8 cellular contexts compared by ENCODE assay signal in the genomic region with DNA sequence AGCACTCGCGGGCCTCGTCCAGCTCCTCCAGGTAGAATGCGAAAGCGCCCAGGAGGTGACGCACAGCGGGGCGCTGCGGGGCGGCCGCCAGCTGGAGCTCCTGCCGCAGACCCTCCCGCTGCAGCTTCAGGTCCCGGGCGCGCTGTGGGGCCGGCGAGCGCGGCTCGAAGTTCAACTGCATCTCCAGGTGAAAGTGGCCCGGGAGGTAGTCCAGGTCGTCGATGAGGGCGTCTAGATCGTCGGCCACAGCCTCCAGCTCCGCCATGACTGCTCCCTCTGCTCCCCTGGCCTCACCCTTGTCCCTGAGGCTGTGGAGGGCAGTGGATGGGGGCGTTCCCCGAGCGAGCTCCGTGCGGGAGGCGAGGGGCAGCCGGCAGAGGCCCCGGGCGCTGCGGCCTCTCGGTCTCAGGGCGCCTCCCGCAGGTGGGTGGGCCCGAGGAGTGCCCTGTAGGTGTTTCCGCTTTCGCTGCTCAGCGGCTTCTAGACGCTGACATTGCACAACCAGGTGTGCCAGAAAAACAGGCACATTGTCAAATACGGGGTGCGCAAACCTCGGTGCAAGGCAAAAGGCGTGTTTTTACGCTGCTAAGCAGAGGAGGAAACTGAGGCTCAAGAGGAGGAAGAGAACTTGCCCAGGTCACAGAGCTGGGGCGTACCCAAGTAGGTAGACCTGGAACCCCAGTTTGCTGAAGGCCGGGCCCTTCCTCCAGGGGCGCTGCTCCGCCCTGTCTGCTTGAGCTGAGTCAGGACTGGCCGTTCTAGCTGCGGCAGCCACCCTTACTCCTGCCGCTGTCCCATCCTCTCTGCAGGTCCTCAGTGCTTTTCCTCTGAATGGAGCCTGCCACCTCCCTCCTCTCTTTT.
DNase-seq lines count a peak whose midpoint lies in the region; ATAC-seq lines count a peak whose summit lies in the region.

Gene TTC22 (minus strand): TSS at position 425 of the 861 bp plus-strand sequence. CDS start 160 bp downstream, at position 265.

- H3K27ac Mint-ChIP-seq in activated naive CD8-positive, alpha-beta T cell treated with anti-CD3 and anti-CD28 coated beads, Interleukin-2, amount 50 U/mL, for 24 hours, result peak within 1 kb of the TSS; percentile 55

- no peaks in the 10 kb centered on the region for H3K36me3 Mint-ChIP-seq in activated naive CD8-positive, alpha-beta T cell treated with anti-CD3 and anti-CD28 coated beads, Interleukin-2, amount 50 U/mL, for 24 hours (ENCODE audit: low read depth)

- H3K27me3 Mint-ChIP-seq in activated naive CD8-positive, alpha-beta T cell treated with anti-CD3 and anti-CD28 coated beads, Interleukin-2, amount 50 U/mL, for 24 hours, result no peaks in the 10 kb centered on the region

- peaks cover 51% of the 10 kb centered on the region for H3K4me1 Mint-ChIP-seq in activated naive CD8-positive, alpha-beta T cell treated with anti-CD3 and anti-CD28 coated beads, Interleukin-2, amount 50 U/mL, for 24 hours

- ATAC-seq in HG03108 (IDR thresholded peaks at IDR 0.05; ENCODE audit: unreplicated experiment), result peak; percentile 75
- peak; percentile 71 for ATAC-seq in activated naive CD8-positive, alpha-beta T cell treated with anti-CD3 and anti-CD28 coated beads, Interleukin-2, amount 50 U/mL, for 24 hours

- H3K9me3 Mint-ChIP-seq in activated naive CD8-positive, alpha-beta T cell treated with anti-CD3 and anti-CD28 coated beads, Interleukin-2, amount 50 U/mL, for 24 hours, result no peaks in the 10 kb centered on the region

- peak; percentile 55 for DNase-seq in DMS 273 (lab: John Stamatoyannopoulos, UW; ENCODE audit: unreplicated experiment)
- no peak for DNase-seq in DMS 273 treated with DMSO at 0.1 percent for 48 hours (lab: John Stamatoyannopoulos, UW)
- peak; percentile 31 for DNase-seq in SW480 (ENCODE audit: low spot score)
- DNase-seq in activated naive CD8-positive, alpha-beta T cell treated with anti-CD3 and anti-CD28 coated beads, Interleukin-2, amount 50 U/mL, for 24 hours, result peak; percentile 74
- peak; percentile 78 for DNase-seq in iPS-NIHi11 (ENCODE audit: low spot score)
- peak; percentile 72 to 75 for DNase-seq in stimulated activated CD4-positive, alpha-beta T cell treated with anti-CD3 and anti-CD28 coated beads, Interleukin-2, amount 100 ng/mL, for 24 hours
- no peak for DNase-seq in midbrain (lab: John Stamatoyannopoulos, UW)

- H3K4me3 Mint-ChIP-seq in activated naive CD8-positive, alpha-beta T cell treated with anti-CD3 and anti-CD28 coated beads, Interleukin-2, amount 50 U/mL, for 24 hours, result peak within 1 kb of the TSS; percentile 79

Comparison
In these comparisons a context has a peak if more than half of its experiments do, and no peak if none do; other contexts are left out.
1. DNase-seq: peak in DMS 273 (single experiment), SW480 (single experiment), activated naive CD8-positive, alpha-beta T cell treated with anti-CD3 and anti-CD28 coated beads, Interleukin-2, amount 50 U/mL, for 24 hours (single experiment), iPS-NIHi11 (single experiment) and stimulated activated CD4-positive, alpha-beta T cell treated with anti-CD3 and anti-CD28 coated beads, Interleukin-2, amount 100 ng/mL, for 24 hours (2 of 2); none in DMS 273 treated with DMSO at 0.1 percent for 48 hours (single experiment) and midbrain (single experiment).